ENCODE assay signal across 20 cellular contexts in genomic region chr9:104686081-104686480, GRCh38. TPM values are rescaled to one million over a fixed set of nuclear protein-coding genes. Genes with fewer than 3 reads are reported as not detected.
A peak's percentile ranks its signal among the peaks of the same experiment; 100 is the strongest.
DNase-seq lines count a peak whose midpoint lies in the region; ATAC-seq and TF ChIP-seq lines count a peak whose summit lies in the region.
"Had no signal": no experiment of that assay in that cellular context is flagged by ENCODE, and none has a peak within 500 bp of the region (broad histone marks: within the 10 kb centered on the region; RNA-seq: fewer than 3 reads in every experiment).

No MANE protein-coding gene starts in this region.

- H4K20me1 ChIP-seq in PC-9 (ENCODE audit: insufficient read depth) = no peaks in the 10 kb centered on the region
- H4K20me1 ChIP-seq: BLaER1 treated with 17β-estradiol and CSF1 and Interleukin-3, amounts not matched to agents 10 nM and 100 nM had no signal

- no peak overlapping the region for H3K4me2 ChIP-seq in PC-9
- H3K4me2 ChIP-seq: BLaER1 treated with 17β-estradiol and CSF1 and Interleukin-3, amounts not matched to agents 10 nM and 100 nM had no signal

- no peak for TF ChIP-seq CTCF in GM12865 (IDR thresholded peaks at IDR 0.05; ENCODE audit: insufficient read depth, low read depth, low read length, missing control alignments)
- no peak for TF ChIP-seq CTCF in PC-9 (conservative IDR thresholded peaks at IDR 0.05)

- H3K79me2 ChIP-seq in PC-9 (ENCODE audit: low read depth) = no peaks in the 10 kb centered on the region

- no peaks in the 10 kb centered on the region for H3K9me3 Mint-ChIP-seq in naive thymus-derived CD4-positive, alpha-beta T cell
- no peaks in the 10 kb centered on the region for H3K9me3 Mint-ChIP-seq in activated CD4-positive, alpha-beta T cell treated with anti-CD3 and anti-CD28 coated beads, Interleukin-2, amount 10 ng/mL, durations not matched to agents 7 days and 5 days
- H3K9me3 Mint-ChIP-seq: H9 had no signal

- H3K9me3 ChIP-seq in PC-9 (ENCODE audit: insufficient read depth, low read depth) = no peaks in the 10 kb centered on the region
- H3K9me3 ChIP-seq in naive thymus-derived CD4-positive, alpha-beta T cell (ENCODE audit: control insufficient read depth in 2 of 3, low read length in 3 of 3) = no peaks in the 10 kb centered on the region
- H3K9me3 ChIP-seq: BLaER1 treated with 17β-estradiol and CSF1 and Interleukin-3, amounts not matched to agents 10 nM and 100 nM had no signal

- no peaks in the 10 kb centered on the region for H3K27me3 ChIP-seq in PC-9 (ENCODE audit: insufficient read depth, low read depth)
- H3K27me3 ChIP-seq in naive thymus-derived CD4-positive, alpha-beta T cell (ENCODE audit: control insufficient read depth in 2 of 2, insufficient read depth in 2 of 2, low read length in 2 of 2) = no peaks in the 10 kb centered on the region
- H3K27me3 ChIP-seq: BLaER1 treated with 17β-estradiol and CSF1 and Interleukin-3, amounts not matched to agents 10 nM and 100 nM had no signal

- no peak overlapping the region for H3K27ac ChIP-seq in PC-9
- H3K27ac ChIP-seq in naive thymus-derived CD4-positive, alpha-beta T cell (ENCODE audit: low read depth, low read length) = no peak overlapping the region
- H3K27ac ChIP-seq: BLaER1 treated with 17β-estradiol and CSF1 and Interleukin-3, amounts not matched to agents 10 nM and 100 nM had no signal

- H3K4me1 ChIP-seq in PC-9 (replicated peaks; ENCODE audit: insufficient read depth) = no peaks in the 10 kb centered on the region
- H3K4me1 ChIP-seq in naive thymus-derived CD4-positive, alpha-beta T cell (ENCODE audit: control insufficient read depth in 2 of 2, insufficient read depth in 2 of 2, low read length in 2 of 2) = no peaks in the 10 kb centered on the region

- H3F3A ChIP-seq in PC-9 (ENCODE audit: insufficient read depth, low read depth) = no peaks in the 10 kb centered on the region

- no peaks in the 10 kb centered on the region for H3K36me3 Mint-ChIP-seq in naive thymus-derived CD4-positive, alpha-beta T cell
- no peaks in the 10 kb centered on the region for H3K36me3 Mint-ChIP-seq in activated CD4-positive, alpha-beta T cell treated with anti-CD3 and anti-CD28 coated beads, Interleukin-2, amount 10 ng/mL, durations not matched to agents 7 days and 5 days (ENCODE audit: low read depth)

- H3K36me3 ChIP-seq in PC-9 (ENCODE audit: low read depth) = no peaks in the 10 kb centered on the region
- no peaks in the 10 kb centered on the region for H3K36me3 ChIP-seq in naive thymus-derived CD4-positive, alpha-beta T cell (ENCODE audit: control insufficient read depth in 2 of 3, insufficient read depth in 3 of 3, low read length in 3 of 3)
- H3K36me3 ChIP-seq: BLaER1 treated with 17β-estradiol and CSF1 and Interleukin-3, amounts not matched to agents 10 nM and 100 nM had no signal

- ATAC-seq in GM21786 (IDR thresholded peaks at IDR 0.05; ENCODE audit: unreplicated experiment) (peak; percentile 58), HG03159 (IDR thresholded peaks at IDR 0.05; ENCODE audit: unreplicated experiment) (peak; percentile 50)
- no peak for ATAC-seq in naive thymus-derived CD4-positive, alpha-beta T cell
- ATAC-seq: K562 had no signal

- no peak overlapping the region for H3K27ac Mint-ChIP-seq in naive thymus-derived CD4-positive, alpha-beta T cell
- H3K27ac Mint-ChIP-seq in activated CD4-positive, alpha-beta T cell treated with anti-CD3 and anti-CD28 coated beads, Interleukin-2, amount 10 ng/mL, durations not matched to agents 7 days and 5 days = no peak overlapping the region
- H3K27ac Mint-ChIP-seq: H9 had no signal

- BruUV-seq in PC-9 (replicated peaks; lab: Mats Ljungman, UMichigan) = no TSS peak

- H2AFZ ChIP-seq in PC-9 = peak overlapping the region; percentile 28; the same call in 1 of the 2 replicates

- H3K4me3 ChIP-seq in GM12865 (ENCODE audit: low read depth, low read length) (no peak overlapping the region), PC-9 (no peak overlapping the region)
- H3K4me3 ChIP-seq in naive thymus-derived CD4-positive, alpha-beta T cell (ENCODE audit: low read length) = no peak overlapping the region
- H3K4me3 ChIP-seq: BLaER1 treated with 17β-estradiol and CSF1 and Interleukin-3, amounts not matched to agents 10 nM and 100 nM; K562 had no signal

- H3K4me1 Mint-ChIP-seq in naive thymus-derived CD4-positive, alpha-beta T cell = peaks cover 0 to 6% (median 0%) of the 10 kb centered on the region in 7 donors
- H3K4me1 Mint-ChIP-seq in activated CD4-positive, alpha-beta T cell treated with anti-CD3 and anti-CD28 coated beads, Interleukin-2, amount 10 ng/mL, durations not matched to agents 7 days and 5 days = peaks cover 6% of the 10 kb centered on the region
- H3K4me1 Mint-ChIP-seq: H9 had no signal

- no peak overlapping the region for H3K4me3 Mint-ChIP-seq in naive thymus-derived CD4-positive, alpha-beta T cell
- H3K4me3 Mint-ChIP-seq in activated CD4-positive, alpha-beta T cell treated with anti-CD3 and anti-CD28 coated beads, Interleukin-2, amount 10 ng/mL, durations not matched to agents 7 days and 5 days = no peak overlapping the region
- H3K4me3 Mint-ChIP-seq: H9 had no signal

- intact Hi-C loops in PC-9 (cut with micrococcal nuclease; ENCODE audit: unreplicated experiment) = no loop called here
- intact Hi-C loops in naive thymus-derived CD4-positive, alpha-beta T cell (cut with micrococcal nuclease) = no loop called here

- peaks cover 0 to under 1% (median 0%) of the 10 kb centered on the region in 5 donors for H3K27me3 Mint-ChIP-seq in naive thymus-derived CD4-positive, alpha-beta T cell
- H3K27me3 Mint-ChIP-seq in activated CD4-positive, alpha-beta T cell treated with anti-CD3 and anti-CD28 coated beads, Interleukin-2, amount 10 ng/mL, durations not matched to agents 7 days and 5 days = no peaks in the 10 kb centered on the region

- no peaks in the 10 kb centered on the region for H3K9me2 ChIP-seq in PC-9 (ENCODE audit: insufficient read depth)

- CTCF ChIA-PET in PC-9 (lab: Charles Lee) = no interaction called here
- CTCF ChIA-PET in naive thymus-derived CD4-positive, alpha-beta T cell (lab: Charles Lee) = no interaction called here
- CTCF ChIA-PET in activated CD4-positive, alpha-beta T cell treated with anti-CD3 and anti-CD28 coated beads, Interleukin-2, amount 10 ng/mL, durations not matched to agents 7 days and 5 days (lab: Charles Lee) = no interaction called here

- POLR2A ChIA-PET in PC-9 (lab: Charles Lee; ENCODE audit: unreplicated experiment) = no interaction called here
- POLR2A ChIA-PET in naive thymus-derived CD4-positive, alpha-beta T cell (lab: Charles Lee) = no interaction called here
- POLR2A ChIA-PET in activated CD4-positive, alpha-beta T cell treated with anti-CD3 and anti-CD28 coated beads, Interleukin-2, amount 10 ng/mL, durations not matched to agents 7 days and 5 days (lab: Charles Lee) = no interaction called here

- DNase-seq in GM12865 (ENCODE audit: low read depth) = peak; percentile 8
- DNase-seq in PC-9 = no peak
- DNase-seq in naive thymus-derived CD4-positive, alpha-beta T cell = no peak
- no peak for DNase-seq in DMS79 treated with DMSO at 0.1 percent for 48 hours (lab: John Stamatoyannopoulos, UW)
- no peak for DNase-seq in ureter (ENCODE audit: low spot score)
- no peak for DNase-seq in activated CD4-positive, alpha-beta T cell treated with anti-CD3 and anti-CD28 coated beads, Interleukin-2, amount 10 ng/mL, durations not matched to agents 7 days and 5 days
- DNase-seq: EL; H9; NCI-H1092; NCI-H1694; NCI-H345; NCI-H526 treated with DMSO at 0.1 percent for 48 hours; NK-92 treated with Interleukin-12 subunit alpha and Interleukin-12 subunit beta, amount 100 ng/mL, for 24 hours had no signal

RNA-seq across cellular contexts. Expression of gene OR13D1, which starts 8.2 kb away (rescaled TPM):
- total RNA-seq in PC-9 (2021) = not detected in 2 replicates
- not detected for total RNA-seq in naive thymus-derived CD4-positive, alpha-beta T cell
- polyA plus RNA-seq in naive thymus-derived CD4-positive, alpha-beta T cell = not detected
- not detected for total RNA-seq in ureter
- not detected for total RNA-seq in activated CD4-positive, alpha-beta T cell treated with anti-CD3 and anti-CD28 coated beads, Interleukin-2, amount 10 ng/mL, durations not matched to agents 7 days and 5 days
- total RNA-seq: A172; H9; K562; SK-MEL-5; T-helper 1 cell treated with Interleukin-12 subunit alpha and Interleukin-12 subunit beta and Interleukin-4 antibody, amounts not matched to agents 30 ng/mL and 1 ng/mL, for 36 hours had no signal
- polyA plus RNA-seq: K562 had no signal
